ENCODE assay signal across 8 cellular contexts in the genomic region with DNA sequence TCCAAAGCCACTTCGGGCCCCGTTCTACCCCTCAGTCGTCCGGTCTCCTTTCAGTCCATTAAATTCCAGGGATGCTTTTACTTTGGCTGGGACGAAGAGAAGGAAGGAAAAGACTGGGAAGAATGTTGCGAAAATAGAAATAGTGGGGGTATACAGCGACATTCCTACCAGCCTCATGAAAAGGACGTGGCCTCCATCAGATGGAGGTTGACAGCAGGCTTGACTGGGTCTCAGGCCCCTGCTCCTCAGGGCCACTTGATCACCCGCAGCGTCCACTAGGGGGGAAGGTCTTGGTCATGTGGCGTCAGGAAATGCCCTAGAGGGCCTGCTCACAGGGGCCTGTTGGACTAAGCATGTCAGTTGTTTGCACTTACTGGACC. TPM values are rescaled to one million over a fixed set of nuclear protein-coding genes. Genes with fewer than 3 reads are reported as not detected.
A peak's percentile ranks its signal among the peaks of the same experiment; 100 is the strongest.
DNase-seq lines count a peak whose midpoint lies in the region; ATAC-seq and TF ChIP-seq lines count a peak whose summit lies in the region.

No MANE protein-coding gene starts in this region.

- H2AFZ ChIP-seq in DND-41 (ENCODE audit: low read depth, low read length) = peak overlapping the region; percentile 86

- H3K9ac ChIP-seq in DND-41 (ENCODE audit: low read depth, low read length) = peak overlapping the region; percentile 91
- H3K9ac ChIP-seq in iPS-15b (ENCODE audit: low read depth, low read length) = peak overlapping the region; percentile 91

- peaks cover 40% of the 10 kb centered on the region for H3K79me2 ChIP-seq in DND-41 (ENCODE audit: insufficient read depth, low read length)

- H3K4me2 ChIP-seq in DND-41 (ENCODE audit: insufficient read depth, low read length) = peak overlapping the region; percentile 83

- H3K4me3 ChIP-seq in DND-41 (ENCODE audit: low read depth in 1 of 2, low read length in 2 of 2) = peak overlapping the region; percentile 22 to 60; a peak in 3 of 4 replicates
- H3K4me3 ChIP-seq in Peyer's patch = peak overlapping the region; percentile 58 to 97 (median 72)
- peak overlapping the region; percentile 83 for H3K4me3 ChIP-seq in brain microvascular endothelial cell (ENCODE audit: low read depth, low read length)
- H3K4me3 ChIP-seq in iPS-15b (ENCODE audit: low read depth, low read length) = peak overlapping the region; percentile 81

- TF ChIP-seq CTCF in DND-41 (IDR thresholded peaks at IDR 0.05; ENCODE audit: borderline replicate concordance, extremely low read depth, low read length, poor library complexity, severe bottlenecking) (peak; percentile 6), Peyer's patch (IDR thresholded peaks at IDR 0.05) (peak in 4 of 6 experiments; percentile 18 to 39 (median 34)), brain microvascular endothelial cell (IDR thresholded peaks at IDR 0.05; ENCODE audit: low read depth, low read length, missing control alignments) (peak; percentile 74)

- no peaks in the 10 kb centered on the region for H3K27me3 ChIP-seq in DND-41 (ENCODE audit: insufficient read depth, low read length, poor library complexity)
- H3K27me3 ChIP-seq in Peyer's patch = no peaks in the 10 kb centered on the region
- no peaks in the 10 kb centered on the region for H3K27me3 ChIP-seq in brain microvascular endothelial cell (replicated peaks)
- H3K27me3 ChIP-seq in iPS-15b (ENCODE audit: control insufficient read depth, insufficient read depth, low read length) = no peaks in the 10 kb centered on the region

- ATAC-seq in DND-41 (ENCODE audit: insufficient read depth, low read depth) (no peak), GM21360 (IDR thresholded peaks at IDR 0.05; ENCODE audit: unreplicated experiment) (peak; percentile 22), GM18520 (IDR thresholded peaks at IDR 0.05; ENCODE audit: unreplicated experiment) (no peak)

- H3K4me1 ChIP-seq in DND-41 (ENCODE audit: insufficient read depth, low read length) (peaks cover 63% of the 10 kb centered on the region), Peyer's patch (peaks cover 0 to 5% (median 0%) of the 10 kb centered on the region in 4 donors), iPS-15b (ENCODE audit: control insufficient read depth, insufficient read depth, low read length) (peaks cover 10% of the 10 kb centered on the region)

- peak; percentile 44 for DNase-seq in DND-41
- DNase-seq in HS-27A (ENCODE audit: low read depth) = peak; percentile 42
- DNase-seq in Peyer's patch = peak; percentile 22 to 65 (median 51)
- peak; percentile 64 for DNase-seq in brain microvascular endothelial cell
- peak; percentile 67 for DNase-seq in renal cortical epithelial cell (ENCODE audit: low read depth)

- H3K9me3 ChIP-seq in DND-41 (ENCODE audit: insufficient read depth, low read length, severe bottlenecking) = no peaks in the 10 kb centered on the region
- no peaks in the 10 kb centered on the region for H3K9me3 ChIP-seq in Peyer's patch
- no peaks in the 10 kb centered on the region for H3K9me3 ChIP-seq in iPS-15b (ENCODE audit: control insufficient read depth, insufficient read depth, low read length)

- TF ChIP-seq POLR2A in Peyer's patch (IDR thresholded peaks at IDR 0.05) = no peak

- H3K27ac ChIP-seq in DND-41 (ENCODE audit: low read length) (peak overlapping the region; percentile 85), Peyer's patch (peak overlapping the region; percentile 79 to 96 (median 86)), brain microvascular endothelial cell (peak overlapping the region; percentile 94)

- H3K36me3 ChIP-seq in DND-41 (ENCODE audit: insufficient read depth, low read length) = no peaks in the 10 kb centered on the region
- no peaks in the 10 kb centered on the region for H3K36me3 ChIP-seq in Peyer's patch
- peaks cover 2% of the 10 kb centered on the region for H3K36me3 ChIP-seq in brain microvascular endothelial cell (replicated peaks)
- no peaks in the 10 kb centered on the region for H3K36me3 ChIP-seq in iPS-15b (ENCODE audit: control insufficient read depth, insufficient read depth, low read length)

- peaks cover 12% of the 10 kb centered on the region; the same call in 1 of the 2 replicates for H4K20me1 ChIP-seq in DND-41 (ENCODE audit: insufficient read depth, low read length)

- in situ Hi-C loops in brain microvascular endothelial cell (cut with HindIII; ENCODE audit: low pct_ligation_motif_present, low sequenced_read_pairs) = no loop called here

RNA-seq across cellular contexts. Expression of a gene that starts 0.7 kb away (rescaled TPM):
- total RNA-seq in Peyer's patch = 10 to 100 TPM in 2 of 4 donors, 1 to 10 TPM in 2; 9.6 to 16.1 (median 12.3) TPM
- 20.1 and 55.4 TPM in 2 replicates for total RNA-seq in renal cortical epithelial cell

Comparison
In these comparisons a context has a peak if more than half of its experiments do, and no peak if none do; other contexts are left out.
1. CTCF ChIP-seq: peak in every context shown above with its lines; median percentile 74 in brain microvascular endothelial cell; 34 in Peyer's patch; 6 in DND-41.